Comparison of ENCODE assay signal across 8 cellular contexts in genomic region chr5:16666861-16667481, GRCh38. TPM values are rescaled to one million over a fixed set of nuclear protein-coding genes. Genes with fewer than 3 reads are reported as not detected.
DNase-seq lines count a peak whose midpoint lies in the region; ATAC-seq and TF ChIP-seq lines count a peak whose summit lies in the region.

No MANE protein-coding gene starts in this region.

- no peak overlapping the region for H3K4me3 Mint-ChIP-seq in Caco-2 (ENCODE audit: unreplicated experiment)
- H3K4me3 Mint-ChIP-seq in natural killer cell = no peak overlapping the region

- H3K27me3 ChIP-seq in Caco-2 (replicated peaks; ENCODE audit: control insufficient read depth, insufficient read depth, low read length) (no peaks in the 10 kb centered on the region), adrenal gland (no peaks in the 10 kb centered on the region)

- POLR2A ChIA-PET in Caco-2 (lab: Charles Lee) = no interaction called here

- H3K4me1 ChIP-seq in Caco-2 = 0 out of 2 replicates have a peak, but pooled peaks cover 3% of the 10 kb centered on the region
- H3K4me1 ChIP-seq in adrenal gland (replicated peaks in 1 of 2) = no peaks in the 10 kb centered on the region

- DNase-seq in Caco-2 (peak in 1 of 2 experiments; percentile 50), NCI-H1105 (lab: John Stamatoyannopoulos, UW) (peak; percentile 31), adrenal gland (peak in 5 of 7 donors; percentile 5 to 65 (median 18)), kidney glomerular epithelial cell (lab: John Stamatoyannopoulos, UW) (peak; percentile 11), substantia nigra (lab: John Stamatoyannopoulos, UW) (peak in 20 of 49 donors; percentile 13 to 55 (median 26)), LoVo (ENCODE audit: low spot score) (no peak), natural killer cell (no peak)

- H3K27me3 Mint-ChIP-seq in Caco-2 (ENCODE audit: insufficient read depth, unreplicated experiment) = no peaks in the 10 kb centered on the region
- H3K27me3 Mint-ChIP-seq in natural killer cell (ENCODE audit: low read depth in 2 of 2) = no peaks in the 10 kb centered on the region

- H3K4me1 Mint-ChIP-seq in Caco-2 (ENCODE audit: low read depth, unreplicated experiment) (no peaks in the 10 kb centered on the region), natural killer cell (no peaks in the 10 kb centered on the region)

- H3K4me3 ChIP-seq in Caco-2 (ENCODE audit: low read depth, low read length) (no peak overlapping the region), adrenal gland (no peak overlapping the region)

- H3K36me3 ChIP-seq in Caco-2 (ENCODE audit: control insufficient read depth, insufficient read depth, low read length) (peaks cover 9% of the 10 kb centered on the region), adrenal gland (replicated peaks in 1 of 2) (no peaks in the 10 kb centered on the region)

- H3K27ac ChIP-seq in adrenal gland (no peak overlapping the region), substantia nigra (ENCODE audit: low read depth, low read length, poor library complexity, severe bottlenecking) (peak overlapping the region; percentile 33)

- 55 to 64% (median 58%) methylated on average over 12 of the region's 12 CpGs for WGBS in adrenal gland, 4 donors

- peak overlapping the region; percentile 7 for H3K27ac Mint-ChIP-seq in Caco-2 (ENCODE audit: unreplicated experiment)
- H3K27ac Mint-ChIP-seq in natural killer cell = no peak overlapping the region

- CTCF ChIA-PET in Caco-2 (lab: Charles Lee) = interaction anchor here (0.5 to 1.8 kb wide), 5 partner anchors 114 to 651 kb away, joined by 3 to 7 read pairs (median 3); no protein-coding TSS in a partner anchor

- peak; percentile 60 to 66 for TF ChIP-seq CTCF in Caco-2 (IDR thresholded peaks at IDR 0.05; ENCODE audit: insufficient read depth in 1 of 2, low read depth in 1 of 2, low read length in 1 of 2, severe bottlenecking in 1 of 2, unreplicated experiment in 1 of 2)
- TF ChIP-seq CTCF in adrenal gland (IDR thresholded peaks at IDR 0.05) = peak in 2 of 6 experiments; percentile 27 to 45
- TF ChIP-seq CTCF in natural killer cell (IDR thresholded peaks at IDR 0.05) = no peak

- H3K36me3 Mint-ChIP-seq in Caco-2 (ENCODE audit: insufficient read depth, unreplicated experiment) = peaks cover 86% of the 10 kb centered on the region
- H3K36me3 Mint-ChIP-seq in natural killer cell = no peaks in the 10 kb centered on the region

- BruUV-seq in Caco-2 (replicated peaks; lab: Mats Ljungman, UMichigan) = no TSS peak

- H3K9me3 ChIP-seq in Caco-2 = no peaks in the 10 kb centered on the region
- H3K9me3 ChIP-seq in adrenal gland (replicated peaks in 1 of 3) = no peaks in the 10 kb centered on the region

- intact Hi-C loops in Caco-2 (cut with micrococcal nuclease; ENCODE audit: unreplicated experiment) (loop anchor here (1.0 to 2.0 kb wide), 3 partner anchors 115 to 506 kb away; no protein-coding TSS in a partner anchor), adrenal gland (cut with DNase I) (no loop called here), natural killer cell (cut with micrococcal nuclease) (no loop called here)

- no peak for TF ChIP-seq POLR2A in adrenal gland (IDR thresholded peaks at IDR 0.05)

- H3K9me3 Mint-ChIP-seq in Caco-2 (ENCODE audit: unreplicated experiment) = no peaks in the 10 kb centered on the region
- H3K9me3 Mint-ChIP-seq in natural killer cell = no peaks in the 10 kb centered on the region

- ATAC-seq in HG02884 (IDR thresholded peaks at IDR 0.05; ENCODE audit: unreplicated experiment) = no peak
- no peak for ATAC-seq in natural killer cell

RNA-seq across cellular contexts. Expression of gene RETREG1, which starts 50.2 kb away (rescaled TPM):
- total RNA-seq in Caco-2 (2022) (14.1 and 15.1 TPM in 2 replicates), adrenal gland (1 to 10 TPM in 4 of 8 donors, under 1 TPM in 4; 0.06 to 4.0 (median 1.0) TPM), natural killer cell (1 to 10 TPM; 2.1 to 4.5 (median 3.3) TPM)
- polyA plus RNA-seq in adrenal gland = 1 to 10 TPM; 3.8 to 5.9 (median 4.4) TPM

Comparison
In these comparisons a context has a peak if more than half of its experiments do, and no peak if none do; other contexts are left out.
1. DNase-seq: peak in NCI-H1105 (single experiment), adrenal gland (5 of 7) and kidney glomerular epithelial cell (single experiment); none in LoVo (single experiment) and natural killer cell (single experiment).